ENCODE assay signal across 2 cellular contexts in the genomic region with DNA sequence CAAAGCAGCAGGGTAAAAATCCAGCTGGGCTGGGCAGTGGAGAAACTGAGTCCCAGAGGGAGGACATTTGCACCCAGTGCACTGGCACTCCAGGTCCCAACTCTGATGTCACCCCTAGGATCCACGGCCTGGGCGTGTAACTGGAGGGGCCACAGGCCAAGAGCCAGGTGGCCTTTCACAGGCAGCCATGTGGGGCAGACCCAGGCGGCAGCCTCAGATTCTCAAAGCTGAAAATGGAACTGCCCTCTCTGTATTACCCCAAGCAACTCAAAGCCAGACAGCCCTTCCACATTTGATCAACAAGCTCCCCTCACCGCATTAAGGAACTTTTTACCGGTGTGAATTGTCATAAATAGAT.
TF ChIP-seq lines count a peak whose summit lies in the region.

No MANE protein-coding gene starts in this region.

TF ChIP-seq in WTC11, 78 proteins besides CTCF, POLR2A, EP300 and RAD21:
- TF ChIP-seq ZNF416 (CRISPR knock-in tag; IDR thresholded peaks at IDR 0.05) = no peak
- TF ChIP-seq TCF7 (CRISPR knock-in tag; IDR thresholded peaks at IDR 0.05; ENCODE audit: low read depth) = peak; percentile 7; the same call in 1 of the 2 replicates
TF ChIP-seq in WTC11: peak in this region for 1.

TF ChIP-seq in HepG2, 621 proteins besides CTCF, POLR2A, EP300 and RAD21:
- TF ChIP-seq KLF12 (CRISPR knock-in tag; IDR thresholded peaks at IDR 0.05; ENCODE audit: borderline replicate concordance) (no peak), ZSCAN30 (CRISPR knock-in tag; IDR thresholded peaks at IDR 0.05) (no peak), TOPORS (CRISPR knock-in tag; IDR thresholded peaks at IDR 0.05) (no peak), KDM3A (CRISPR knock-in tag; IDR thresholded peaks at IDR 0.05; ENCODE audit: low read depth) (no peak), HNRNPLL (IDR thresholded peaks at IDR 0.05; ENCODE audit: low read depth, low read length, poor library complexity, severe bottlenecking) (no peak), ZSCAN29 (CRISPR knock-in tag; conservative IDR thresholded peaks at IDR 0.05) (no peak), NFYB (CRISPR knock-in tag; IDR thresholded peaks at IDR 0.05) (no peak), SALL2 (CRISPR knock-in tag; IDR thresholded peaks at IDR 0.05) (no peak), ZNF749 (CRISPR knock-in tag; IDR thresholded peaks at IDR 0.05; ENCODE audit: borderline replicate concordance) (no peak)
- TF ChIP-seq, protein P1, sequence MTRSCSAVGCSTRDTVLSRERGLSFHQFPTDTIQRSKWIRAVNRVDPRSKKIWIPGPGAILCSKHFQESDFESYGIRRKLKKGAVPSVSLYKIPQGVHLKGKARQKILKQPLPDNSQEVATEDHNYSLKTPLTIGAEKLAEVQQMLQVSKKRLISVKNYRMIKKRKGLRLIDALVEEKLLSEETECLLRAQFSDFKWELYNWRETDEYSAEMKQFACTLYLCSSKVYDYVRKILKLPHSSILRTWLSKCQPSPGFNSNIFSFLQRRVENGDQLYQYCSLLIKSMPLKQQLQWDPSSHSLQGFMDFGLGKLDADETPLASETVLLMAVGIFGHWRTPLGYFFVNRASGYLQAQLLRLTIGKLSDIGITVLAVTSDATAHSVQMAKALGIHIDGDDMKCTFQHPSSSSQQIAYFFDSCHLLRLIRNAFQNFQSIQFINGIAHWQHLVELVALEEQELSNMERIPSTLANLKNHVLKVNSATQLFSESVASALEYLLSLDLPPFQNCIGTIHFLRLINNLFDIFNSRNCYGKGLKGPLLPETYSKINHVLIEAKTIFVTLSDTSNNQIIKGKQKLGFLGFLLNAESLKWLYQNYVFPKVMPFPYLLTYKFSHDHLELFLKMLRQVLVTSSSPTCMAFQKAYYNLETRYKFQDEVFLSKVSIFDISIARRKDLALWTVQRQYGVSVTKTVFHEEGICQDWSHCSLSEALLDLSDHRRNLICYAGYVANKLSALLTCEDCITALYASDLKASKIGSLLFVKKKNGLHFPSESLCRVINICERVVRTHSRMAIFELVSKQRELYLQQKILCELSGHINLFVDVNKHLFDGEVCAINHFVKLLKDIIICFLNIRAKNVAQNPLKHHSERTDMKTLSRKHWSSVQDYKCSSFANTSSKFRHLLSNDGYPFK (CRISPR knock-in tag; IDR thresholded peaks at IDR 0.05; ENCODE audit: borderline replicate concordance) = no peak
- TF ChIP-seq, protein P2, sequence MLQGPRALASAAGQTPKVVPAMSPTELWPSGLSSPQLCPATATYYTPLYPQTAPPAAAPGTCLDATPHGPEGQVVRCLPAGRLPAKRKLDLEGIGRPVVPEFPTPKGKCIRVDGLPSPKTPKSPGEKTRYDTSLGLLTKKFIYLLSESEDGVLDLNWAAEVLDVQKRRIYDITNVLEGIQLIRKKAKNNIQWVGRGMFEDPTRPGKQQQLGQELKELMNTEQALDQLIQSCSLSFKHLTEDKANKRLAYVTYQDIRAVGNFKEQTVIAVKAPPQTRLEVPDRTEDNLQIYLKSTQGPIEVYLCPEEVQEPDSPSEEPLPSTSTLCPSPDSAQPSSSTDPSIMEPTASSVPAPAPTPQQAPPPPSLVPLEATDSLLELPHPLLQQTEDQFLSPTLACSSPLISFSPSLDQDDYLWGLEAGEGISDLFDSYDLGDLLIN (CRISPR knock-in tag; IDR thresholded peaks at IDR 0.05; ENCODE audit: borderline replicate concordance) = no peak
- TF ChIP-seq, protein P3, sequence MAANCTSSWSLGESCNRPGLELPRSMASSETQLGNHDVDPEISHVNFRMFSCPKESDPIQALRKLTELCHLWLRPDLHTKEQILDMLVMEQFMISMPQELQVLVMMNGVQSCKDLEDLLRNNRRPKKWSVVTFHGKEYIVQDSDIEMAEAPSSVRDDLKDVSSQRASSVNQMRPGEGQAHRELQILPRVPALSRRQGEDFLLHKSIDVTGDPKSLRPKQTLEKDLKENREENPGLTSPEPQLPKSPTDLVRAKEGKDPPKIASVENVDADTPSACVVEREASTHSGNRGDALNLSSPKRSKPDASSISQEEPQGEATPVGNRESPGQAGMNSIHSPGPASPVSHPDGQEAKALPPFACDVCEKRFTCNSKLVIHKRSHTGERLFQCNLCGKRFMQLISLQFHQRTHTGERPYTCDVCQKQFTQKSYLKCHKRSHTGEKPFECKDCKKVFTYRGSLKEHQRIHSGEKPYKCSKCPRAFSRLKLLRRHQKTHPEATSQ (CRISPR knock-in tag; IDR thresholded peaks at IDR 0.05; ENCODE audit: borderline replicate concordance) = no peak
